In the genomic region with DNA sequence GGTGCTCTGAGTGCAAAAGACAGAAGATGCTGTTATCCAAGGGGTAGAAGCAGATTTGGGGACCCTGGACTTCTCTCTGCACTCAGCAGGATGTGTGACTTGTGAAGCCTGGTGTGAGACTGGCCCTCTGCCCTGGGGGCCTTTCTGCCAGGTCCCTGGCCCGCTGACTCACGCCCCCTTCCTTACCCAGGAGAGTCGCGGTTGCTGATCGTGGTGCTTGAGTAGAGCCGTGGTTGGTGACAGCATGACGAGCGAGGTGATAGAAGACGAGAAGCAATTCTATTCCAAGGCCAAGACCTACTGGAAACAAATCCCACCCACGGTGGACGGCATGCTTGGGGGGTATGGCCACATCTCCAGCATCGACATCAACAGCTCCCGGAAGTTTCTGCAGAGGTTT, we compare ENCODE assay signal across 27 cellular contexts. TPM values are rescaled to one million over a fixed set of nuclear protein-coding genes. Genes with fewer than 3 reads are reported as not detected.
DNase-seq lines count a peak whose midpoint lies in the region; ATAC-seq and TF ChIP-seq lines count a peak whose summit lies in the region.
"Had no signal": no experiment of that assay in that cellular context is flagged by ENCODE, and none has a peak within 500 bp of the region (broad histone marks: within the 10 kb centered on the region; RNA-seq: fewer than 3 reads in every experiment).

No MANE protein-coding gene starts in this region.

- ATAC-seq in HG02870 (IDR thresholded peaks at IDR 0.05; ENCODE audit: unreplicated experiment) (no peak), HG03196 (IDR thresholded peaks at IDR 0.05; ENCODE audit: unreplicated experiment) (no peak)
- ATAC-seq: activated CD8-positive, alpha-beta memory T cell treated with anti-CD3 and anti-CD28 coated beads, Interleukin-2, amount 10 ng/mL, durations not matched to agents 7 days and 5 days; HCT116; stimulated activated memory B cell treated with anti-CD40 and anti-IgM and Interleukin-4, amounts not matched to agents 10 μg/mL and 1 μg/mL and 100 μg/mL, for 72 hours had no signal

- H3K4me1 ChIP-seq in cardiac muscle cell (ENCODE audit: low read depth) (peaks cover 22% of the 10 kb centered on the region), right atrium auricular region (peaks cover 0 to 55% of the 10 kb centered on the region in 2 donors), testis (peaks cover 57% of the 10 kb centered on the region), PC-9 (replicated peaks; ENCODE audit: insufficient read depth) (peaks cover 15% of the 10 kb centered on the region)

- H3K36me3 Mint-ChIP-seq in endothelial cell (ENCODE audit: low read depth, unreplicated experiment): peaks cover 10% of the 10 kb centered on the region
- H3K36me3 Mint-ChIP-seq: type B pancreatic cell had no signal

- POLR2A ChIA-PET in PC-9 (lab: Charles Lee; ENCODE audit: unreplicated experiment): no interaction called here

- H3K27ac Mint-ChIP-seq in endothelial cell (ENCODE audit: unreplicated experiment): no peak overlapping the region
- H3K27ac Mint-ChIP-seq: activated CD8-positive, alpha-beta memory T cell treated with anti-CD3 and anti-CD28 coated beads, Interleukin-2, amount 10 ng/mL, durations not matched to agents 7 days and 5 days; T-helper 1 cell treated with Interleukin-12 subunit alpha and Interleukin-12 subunit beta and Interleukin-4 antibody, amounts not matched to agents 30 μg/mL and 1 μg/mL, for 36 hours; type B pancreatic cell had no signal

- WGBS in testis, 2 donors: 67 to 92% methylated on average over 4 to 13 of the region's 13 CpGs

- DNase-seq in cardiac muscle cell (ENCODE audit: low read depth in 1 of 2, low spot score in 1 of 2): peak in 1 of 2 donors; percentile 50
- no peak for DNase-seq in right atrium auricular region (ENCODE audit: low spot score)
- peak; percentile 69 for DNase-seq in M059J (ENCODE audit: low read depth)
- no peak for DNase-seq in endothelial cell (ENCODE audit: low spot score)
- DNase-seq in testis: no peak
- DNase-seq in PC-9: no peak
- DNase-seq: activated CD8-positive, alpha-beta memory T cell treated with anti-CD3 and anti-CD28 coated beads, Interleukin-2, amount 10 ng/mL, durations not matched to agents 7 days and 5 days; Caco-2; colonic mucosa; Karpas-422; left cardiac atrium; midbrain; NCI-H1092 treated with DMSO at 0.1 percent for 48 hours; NCI-H2107; NCI-H526 treated with DMSO at 0.1 percent for 48 hours; retina had no signal

- TF ChIP-seq POLR2A in testis (IDR thresholded peaks at IDR 0.05): no peak

- H4K20me1 ChIP-seq in PC-9 (ENCODE audit: insufficient read depth): peaks cover 85% of the 10 kb centered on the region

- H2AFZ ChIP-seq in PC-9: no peak overlapping the region

- peaks cover 17% of the 10 kb centered on the region for H3K36me3 ChIP-seq in cardiac muscle cell
- peaks cover 51% of the 10 kb centered on the region for H3K36me3 ChIP-seq in right atrium auricular region
- peaks cover 3% of the 10 kb centered on the region for H3K36me3 ChIP-seq in testis (ENCODE audit: low read depth, missing control alignments)
- H3K36me3 ChIP-seq in PC-9 (ENCODE audit: low read depth): no peaks in the 10 kb centered on the region; the same call in 1 of the 2 replicates

- CTCF ChIA-PET in PC-9 (lab: Charles Lee): no interaction called here

- no TSS peak for BruUV-seq in PC-9 (replicated peaks; lab: Mats Ljungman, UMichigan)

- H3K9me2 ChIP-seq in PC-9 (ENCODE audit: insufficient read depth): no peaks in the 10 kb centered on the region

- H3K27me3 ChIP-seq in cardiac muscle cell (no peaks in the 10 kb centered on the region), right atrium auricular region (no peaks in the 10 kb centered on the region), testis (no peaks in the 10 kb centered on the region), PC-9 (ENCODE audit: insufficient read depth, low read depth) (no peaks in the 10 kb centered on the region)
- H3K27me3 ChIP-seq: colonic mucosa had no signal

- peaks cover 4% of the 10 kb centered on the region for H3K27me3 Mint-ChIP-seq in endothelial cell (ENCODE audit: unreplicated experiment)
- H3K27me3 Mint-ChIP-seq: activated CD8-positive, alpha-beta memory T cell treated with anti-CD3 and anti-CD28 coated beads, Interleukin-2, amount 10 ng/mL, durations not matched to agents 7 days and 5 days; stimulated activated memory B cell treated with anti-CD40 and anti-IgM and Interleukin-4, amounts not matched to agents 10 μg/mL and 1 μg/mL and 100 μg/mL, for 72 hours; type B pancreatic cell had no signal

- H3K4me2 ChIP-seq in PC-9: no peak overlapping the region

- peaks cover 40% of the 10 kb centered on the region for H3F3A ChIP-seq in PC-9 (ENCODE audit: insufficient read depth, low read depth)

- H3K79me2 ChIP-seq in PC-9 (ENCODE audit: low read depth): peaks cover 59% of the 10 kb centered on the region

- H3K4me3 ChIP-seq in cardiac muscle cell (no peak overlapping the region), right atrium auricular region (no peak overlapping the region), testis (no peak overlapping the region), PC-9 (no peak overlapping the region)
- H3K4me3 ChIP-seq: colonic mucosa had no signal

- no peaks in the 10 kb centered on the region for H3K9me3 Mint-ChIP-seq in endothelial cell (ENCODE audit: unreplicated experiment)
- H3K9me3 Mint-ChIP-seq: neural crest cell; stimulated activated memory B cell treated with anti-CD40 and anti-IgM and Interleukin-4, amounts not matched to agents 10 μg/mL and 1 μg/mL and 100 μg/mL, for 72 hours; T-helper 1 cell treated with Interleukin-12 subunit alpha and Interleukin-12 subunit beta and Interleukin-4 antibody, amounts not matched to agents 30 μg/mL and 1 μg/mL, for 36 hours; type B pancreatic cell had no signal

- H3K4me3 Mint-ChIP-seq in endothelial cell (ENCODE audit: unreplicated experiment): peak overlapping the region; percentile 59
- H3K4me3 Mint-ChIP-seq: activated CD8-positive, alpha-beta memory T cell treated with anti-CD3 and anti-CD28 coated beads, Interleukin-2, amount 10 ng/mL, durations not matched to agents 7 days and 5 days; stimulated activated memory B cell treated with anti-CD40 and anti-IgM and Interleukin-4, amounts not matched to agents 10 μg/mL and 1 μg/mL and 100 μg/mL, for 72 hours; T-helper 1 cell treated with Interleukin-12 subunit alpha and Interleukin-12 subunit beta and Interleukin-4 antibody, amounts not matched to agents 30 μg/mL and 1 μg/mL, for 36 hours; type B pancreatic cell had no signal

- no peaks in the 10 kb centered on the region for H3K9me3 ChIP-seq in cardiac muscle cell (ENCODE audit: low read depth)
- no peaks in the 10 kb centered on the region for H3K9me3 ChIP-seq in right atrium auricular region
- H3K9me3 ChIP-seq in testis: no peaks in the 10 kb centered on the region
- H3K9me3 ChIP-seq in PC-9 (ENCODE audit: insufficient read depth, low read depth): no peaks in the 10 kb centered on the region
- H3K9me3 ChIP-seq: Caco-2, colonic mucosa had no signal

- no peak for TF ChIP-seq CTCF in cardiac muscle cell (IDR thresholded peaks at IDR 0.05; ENCODE audit: low read depth, low read length)
- TF ChIP-seq CTCF in right atrium auricular region (IDR thresholded peaks at IDR 0.05): no peak
- TF ChIP-seq CTCF in endothelial cell (IDR thresholded peaks at IDR 0.05; ENCODE audit: unreplicated experiment): no peak
- TF ChIP-seq CTCF in testis (IDR thresholded peaks at IDR 0.05): no peak
- TF ChIP-seq CTCF in PC-9 (conservative IDR thresholded peaks at IDR 0.05): no peak

- peak overlapping the region; percentile 2 for H3K27ac ChIP-seq in cardiac muscle cell
- H3K27ac ChIP-seq in right atrium auricular region: no peak overlapping the region
- peak overlapping the region; percentile 19 to 28 for H3K27ac ChIP-seq in testis
- no peak overlapping the region for H3K27ac ChIP-seq in PC-9
- H3K27ac ChIP-seq: colonic mucosa, epithelial cell of prostate had no signal

- intact Hi-C loops in testis (cut with DNase I; ENCODE audit: low total_unique reads): no loop called here
- intact Hi-C loops in PC-9 (cut with micrococcal nuclease; ENCODE audit: unreplicated experiment): no loop called here

- H3K4me1 Mint-ChIP-seq in endothelial cell (ENCODE audit: unreplicated experiment): peaks cover 8% of the 10 kb centered on the region

RNA-seq across cellular contexts. Expression of a gene that starts 6.5 kb away (rescaled TPM):
- total RNA-seq in cardiac muscle cell (35.2 and 36.1 TPM in 2 replicates), right atrium auricular region (10 to 100 TPM; 33.7 to 36.0 TPM), endothelial cell (ENCODE audit: unreplicated experiment) (16.7 TPM), testis (10 to 100 TPM; 71.8 to 82.6 TPM), PC-9 (2021) (52.5 and 53.1 TPM in 2 replicates)
- polyA plus RNA-seq in cardiac muscle cell (77.6 and 86.0 TPM in 2 replicates), testis (ENCODE audit: insufficient read depth, low read depth, low replicate concordance) (189 TPM)
- total RNA-seq in M059J (2014; rRNA removed; shearing (Covaris generic)): 77.0 and 79.5 TPM in 2 replicates

RNA-seq across cellular contexts. Expression of a gene that starts 9.5 kb away (rescaled TPM):
- 23.9 and 24.0 TPM in 2 replicates for total RNA-seq in cardiac muscle cell
- polyA plus RNA-seq in cardiac muscle cell: 15.0 and 25.2 TPM in 2 replicates
- 10 to 100 TPM; 10.2 to 12.6 TPM for total RNA-seq in right atrium auricular region
- total RNA-seq in M059J (2014; rRNA removed; shearing (Covaris generic)): 17.4 TPM in 2 replicates
- total RNA-seq in endothelial cell (ENCODE audit: unreplicated experiment): 26.2 TPM
- total RNA-seq in testis: 10 to 100 TPM; 51.2 to 61.7 TPM
- polyA plus RNA-seq in testis (ENCODE audit: insufficient read depth, low read depth, low replicate concordance): 21.4 TPM
- 19.3 and 20.2 TPM in 2 replicates for total RNA-seq in PC-9 (2021)

RNA-seq across cellular contexts. Expression of a gene that starts 11.6 kb away (rescaled TPM):
- total RNA-seq in cardiac muscle cell (1.8 and 2.5 TPM in 2 replicates), right atrium auricular region (not detected), endothelial cell (ENCODE audit: unreplicated experiment) (not detected), testis (1 to 10 TPM; 3.7 to 9.4 TPM), PC-9 (2021) (0.38 TPM in 1 of 2 replicates, not detected in the other)
- polyA plus RNA-seq in cardiac muscle cell (2.9 and 4.3 TPM in 2 replicates), testis (ENCODE audit: insufficient read depth, low read depth, low replicate concordance) (14.6 TPM)
- 0.10 TPM in 1 of 2 replicates, not detected in the other for total RNA-seq in M059J (2014; rRNA removed; shearing (Covaris generic))
- total RNA-seq: activated CD8-positive, alpha-beta memory T cell treated with anti-CD3 and anti-CD28 coated beads, Interleukin-2, amount 10 ng/mL, durations not matched to agents 7 days and 5 days; Caco-2; colonic mucosa; Daoy; frontal cortex; HT-29; left cardiac atrium had no signal

RNA-seq across cellular contexts. Expression of a gene that starts 33.0 kb away (rescaled TPM):
- total RNA-seq in cardiac muscle cell: 1.6 and 10.2 TPM in 2 replicates
- polyA plus RNA-seq in cardiac muscle cell: 3.0 and 9.5 TPM in 2 replicates
- total RNA-seq in right atrium auricular region: 1 to 10 TPM; 1.1 to 6.9 TPM
- 0.17 and 0.20 TPM in 2 replicates for total RNA-seq in M059J (2014; rRNA removed; shearing (Covaris generic))
- total RNA-seq in endothelial cell (ENCODE audit: unreplicated experiment): 0.21 TPM
- total RNA-seq in testis: 10 to 100 TPM; 14.6 to 19.1 TPM
- polyA plus RNA-seq in testis (ENCODE audit: insufficient read depth, low read depth, low replicate concordance): 15.3 TPM
- 0.98 and 1.6 TPM in 2 replicates for total RNA-seq in PC-9 (2021)
- total RNA-seq: Caco-2, frontal cortex, HT-29 had no signal

Comparison
In these comparisons a context has a peak if more than half of its experiments do, and no peak if none do; other contexts are left out.
1. H3K27ac ChIP-seq: peak in cardiac muscle cell (single experiment) and testis (2 of 2); none in right atrium auricular region (0 of 2) and PC-9 (single experiment).